ENCODE assay signal across 18 cellular contexts in the genomic region with DNA sequence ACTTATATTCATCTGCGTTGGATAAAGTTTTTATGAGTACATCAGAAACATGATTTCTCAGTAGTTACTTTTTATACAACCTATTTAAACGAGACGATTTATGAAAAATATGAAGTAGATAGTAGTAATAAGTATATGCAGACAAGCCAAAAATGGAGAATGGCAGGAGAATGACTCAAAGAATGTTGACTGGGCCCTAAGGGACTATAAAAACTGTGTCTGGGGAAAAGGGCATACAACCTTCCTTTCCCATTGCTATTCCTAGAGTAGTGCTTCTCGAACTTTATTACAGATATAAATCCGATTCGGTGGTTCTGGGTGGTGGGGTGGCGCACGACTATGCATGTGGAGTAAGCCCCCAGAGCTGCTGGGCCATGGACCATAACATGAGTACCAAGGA.
A peak's percentile ranks its signal among the peaks of the same experiment; 100 is the strongest.
DNase-seq lines count a peak whose midpoint lies in the region; ATAC-seq and TF ChIP-seq lines count a peak whose summit lies in the region.
"Had no signal": no experiment of that assay in that cellular context is flagged by ENCODE, and none has a peak within 500 bp of the region (broad histone marks: within the 10 kb centered on the region; RNA-seq: fewer than 3 reads in every experiment).

No MANE protein-coding gene starts in this region.

- no peak for DNase-seq in activated naive CD4-positive, alpha-beta T cell treated with anti-CD3 and anti-CD28 coated beads, Interleukin-2, amount 50 U/mL, for 72 hours (ENCODE audit: low spot score in 2 of 2)
- DNase-seq in activated naive CD4-positive, alpha-beta T cell treated with anti-CD3 and anti-CD28 coated beads, Interleukin-2, amount 50 U/mL, for 16 hours, result no peak
- DNase-seq in activated T-helper 2 cell treated with anti-CD3 and anti-CD28 coated beads, Interferon-gamma antibody, Interleukin-2, Interleukin-4, amounts not matched to agents 10 μg/mL and 5 μg/mL and 100 μg/mL, durations not matched to agents 14 hours and 24 hours and 36 hours (ENCODE audit: low spot score), result no peak
- DNase-seq in memory B cell (ENCODE audit: low spot score in 2 of 2) (no peak), thoracic aorta (ENCODE audit: low spot score) (no peak), NCI-H146 (lab: John Stamatoyannopoulos, UW) (no peak), COR-L47 (lab: John Stamatoyannopoulos, UW) (no peak), endothelial cell (ENCODE audit: low spot score) (no peak)
- DNase-seq: activated CD4-positive, CD25-positive, alpha-beta regulatory T cell treated with anti-CD3 and anti-CD28 coated beads, Interleukin-2, amount 50 U/mL, for 72 hours; activated T-cell treated with anti-CD3 and anti-CD28 coated beads, Interleukin-2, amount 50 U/mL, for 48 hours; dorsolateral prefrontal cortex; hypothalamus; KBM-7; left cardiac atrium; NCI-H1092; NCI-H2227 treated with DMSO at 0.1 percent for 48 hours had no signal

- peaks cover 25 to 72% of the 10 kb centered on the region in 2 donors for H3K4me1 ChIP-seq in thoracic aorta (ENCODE audit: control insufficient read depth in 1 of 2, low read depth in 2 of 2)

- H3K36me3 ChIP-seq in thoracic aorta, result peaks cover under 1% of the 10 kb centered on the region

- H3K9me3 Mint-ChIP-seq in activated naive CD4-positive, alpha-beta T cell treated with anti-CD3 and anti-CD28 coated beads, Interleukin-2, amount 50 U/mL, for 72 hours, result no peaks in the 10 kb centered on the region
- no peaks in the 10 kb centered on the region for H3K9me3 Mint-ChIP-seq in activated T-helper 2 cell treated with anti-CD3 and anti-CD28 coated beads, Interferon-gamma antibody, Interleukin-2, Interleukin-4, amounts not matched to agents 10 μg/mL and 5 μg/mL and 100 μg/mL, durations not matched to agents 14 hours and 24 hours and 36 hours
- H3K9me3 Mint-ChIP-seq in memory B cell (no peaks in the 10 kb centered on the region), endothelial cell (ENCODE audit: unreplicated experiment) (no peaks in the 10 kb centered on the region)
- H3K9me3 Mint-ChIP-seq: T-helper 1 cell treated with Interleukin-12 subunit alpha and Interleukin-12 subunit beta and Interleukin-4 antibody, amounts not matched to agents 30 μg/mL and 1 μg/mL, for 36 hours had no signal

- no peak overlapping the region for H3K4me3 Mint-ChIP-seq in activated T-helper 2 cell treated with anti-CD3 and anti-CD28 coated beads, Interferon-gamma antibody, Interleukin-2, Interleukin-4, amounts not matched to agents 10 μg/mL and 5 μg/mL and 100 μg/mL, durations not matched to agents 14 hours and 24 hours and 36 hours (ENCODE audit: low read depth)
- no peak overlapping the region for H3K4me3 Mint-ChIP-seq in memory B cell
- no peak overlapping the region for H3K4me3 Mint-ChIP-seq in endothelial cell (ENCODE audit: unreplicated experiment)
- H3K4me3 Mint-ChIP-seq: T-helper 1 cell treated with Interleukin-12 subunit alpha and Interleukin-12 subunit beta and Interleukin-4 antibody, amounts not matched to agents 30 μg/mL and 1 μg/mL, for 36 hours had no signal

- H3K27ac ChIP-seq in thoracic aorta, result peak overlapping the region in 1 of 2 donors; percentile 43

- peaks cover 39% of the 10 kb centered on the region for H3K4me1 Mint-ChIP-seq in activated T-helper 2 cell treated with anti-CD3 and anti-CD28 coated beads, Interferon-gamma antibody, Interleukin-2, Interleukin-4, amounts not matched to agents 10 μg/mL and 5 μg/mL and 100 μg/mL, durations not matched to agents 14 hours and 24 hours and 36 hours (ENCODE audit: low read depth)
- peaks cover 38% of the 10 kb centered on the region for H3K4me1 Mint-ChIP-seq in memory B cell
- peaks cover 5% of the 10 kb centered on the region for H3K4me1 Mint-ChIP-seq in endothelial cell (ENCODE audit: unreplicated experiment)

- H3K27ac Mint-ChIP-seq in activated naive CD4-positive, alpha-beta T cell treated with anti-CD3 and anti-CD28 coated beads, Interleukin-2, amount 50 U/mL, for 72 hours, result peak overlapping the region; percentile 60 to 85
- peak overlapping the region; percentile 51 for H3K27ac Mint-ChIP-seq in activated T-helper 2 cell treated with anti-CD3 and anti-CD28 coated beads, Interferon-gamma antibody, Interleukin-2, Interleukin-4, amounts not matched to agents 10 μg/mL and 5 μg/mL and 100 μg/mL, durations not matched to agents 14 hours and 24 hours and 36 hours
- H3K27ac Mint-ChIP-seq in memory B cell (peak overlapping the region; percentile 99), endothelial cell (ENCODE audit: unreplicated experiment) (no peak overlapping the region)

- TF ChIP-seq CTCF in thoracic aorta (IDR thresholded peaks at IDR 0.05) (no peak), endothelial cell (IDR thresholded peaks at IDR 0.05; ENCODE audit: unreplicated experiment) (no peak)

- no peaks in the 10 kb centered on the region for H3K27me3 ChIP-seq in thoracic aorta (replicated peaks; ENCODE audit: insufficient read depth)
- H3K27me3 ChIP-seq: dorsolateral prefrontal cortex had no signal

- H3K36me3 Mint-ChIP-seq in activated naive CD4-positive, alpha-beta T cell treated with anti-CD3 and anti-CD28 coated beads, Interleukin-2, amount 50 U/mL, for 72 hours, result peaks cover 13 to 38% of the 10 kb centered on the region in 2 donors
- H3K36me3 Mint-ChIP-seq in activated T-helper 2 cell treated with anti-CD3 and anti-CD28 coated beads, Interferon-gamma antibody, Interleukin-2, Interleukin-4, amounts not matched to agents 10 μg/mL and 5 μg/mL and 100 μg/mL, durations not matched to agents 14 hours and 24 hours and 36 hours (ENCODE audit: low read depth), result peaks cover 47% of the 10 kb centered on the region
- H3K36me3 Mint-ChIP-seq in memory B cell, result peaks cover 36% of the 10 kb centered on the region
- H3K36me3 Mint-ChIP-seq in endothelial cell (ENCODE audit: low read depth, unreplicated experiment), result no peaks in the 10 kb centered on the region

- no peaks in the 10 kb centered on the region for H3K9me3 ChIP-seq in thoracic aorta

- ATAC-seq in activated naive CD4-positive, alpha-beta T cell treated with anti-CD3 and anti-CD28 coated beads, Interleukin-2, amount 50 U/mL, for 72 hours, result no peak
- ATAC-seq in memory B cell (ENCODE audit: low read depth) (no peak), thoracic aorta (ENCODE audit: insufficient number of reproducible peaks, low FRiP score, low read depth) (no peak)
- ATAC-seq: left cardiac atrium, Right ventricle myocardium inferior had no signal

- H3K27me3 Mint-ChIP-seq in activated T-helper 2 cell treated with anti-CD3 and anti-CD28 coated beads, Interferon-gamma antibody, Interleukin-2, Interleukin-4, amounts not matched to agents 10 μg/mL and 5 μg/mL and 100 μg/mL, durations not matched to agents 14 hours and 24 hours and 36 hours (ENCODE audit: low read depth), result no peaks in the 10 kb centered on the region
- H3K27me3 Mint-ChIP-seq in memory B cell, result no peaks in the 10 kb centered on the region
- H3K27me3 Mint-ChIP-seq in endothelial cell (ENCODE audit: unreplicated experiment), result peaks cover 5% of the 10 kb centered on the region

- H3K4me3 ChIP-seq in thoracic aorta, result peak overlapping the region; percentile 22
- H3K4me3 ChIP-seq: dorsolateral prefrontal cortex had no signal

- intact Hi-C loops in activated T-helper 2 cell treated with anti-CD3 and anti-CD28 coated beads, Interferon-gamma antibody, Interleukin-2, Interleukin-4, amounts not matched to agents 10 μg/mL and 5 μg/mL and 100 μg/mL, durations not matched to agents 14 hours and 24 hours and 36 hours (cut with micrococcal nuclease), result loop anchor here (2.0 kb wide), 1 partner anchor 14 kb away; no protein-coding TSS in a partner anchor
